ENCODE assay signal across 17 cellular contexts in genomic region chr17:29766796-29767327, GRCh38.
DNase-seq lines count a peak whose midpoint lies in the region; ATAC-seq, FAIRE-seq and TF ChIP-seq lines count a peak whose summit lies in the region.
"Had no signal": no experiment of that assay in that cellular context is flagged by ENCODE, and none has a peak within 500 bp of the region (broad histone marks: within the 10 kb centered on the region; RNA-seq: fewer than 3 reads in every experiment).

No MANE protein-coding gene starts in this region.

- no peaks in the 10 kb centered on the region for H3F3A ChIP-seq in GM23338 (replicated peaks; ENCODE audit: low read depth)

- no peaks in the 10 kb centered on the region for H3K79me2 ChIP-seq in GM23338 (replicated peaks; ENCODE audit: insufficient read depth)

- TF ChIP-seq CTCF in A549 (IDR thresholded peaks at IDR 0.05) (no peak), GM23338 (conservative IDR thresholded peaks at IDR 0.05; ENCODE audit: low read depth in 2 of 2) (no peak)

- no peak overlapping the region for H3K9ac ChIP-seq in SK-N-MC (ENCODE audit: insufficient read length)
- no peak overlapping the region for H3K9ac ChIP-seq in mesenchymal stem cell (ENCODE audit: low read length)

- H3K4me2 ChIP-seq in A549 (0 out of 3 replicates have a peak overlapping the region, but pooled peaks have one; percentile 7), GM23338 (no peak overlapping the region), mesenchymal stem cell (ENCODE audit: low read length, poor library complexity, severe bottlenecking) (no peak overlapping the region)
- H3K4me2 ChIP-seq: PC-9 had no signal

- no peaks in the 10 kb centered on the region for H3K27me3 Mint-ChIP-seq in GM23338 (ENCODE audit: insufficient read depth, low read depth, poor library complexity)
- H3K27me3 Mint-ChIP-seq: CD8-positive, alpha-beta memory T cell; T-helper 17 cell had no signal

- DNase-seq in A549 (ENCODE audit: low read depth in 1 of 2, low spot score in 1 of 2) (no peak), GM23338 (ENCODE audit: low spot score) (peak; percentile 18), SK-N-MC (ENCODE audit: low read depth, low spot score) (no peak), mesenchymal stem cell (peak; percentile 15), GM03348 (ENCODE audit: low spot score) (no peak), LoVo (ENCODE audit: low spot score) (no peak)
- DNase-seq: C1 segment of cervical spinal cord; CD8-positive, alpha-beta memory T cell; DMS79 treated with DMSO at 0.1 percent for 48 hours; HCEC 1CT; KBM-7; NCI-H1105 treated with DMSO at 0.1 percent for 48 hours; NCI-H1694 treated with DMSO at 0.1 percent for 48 hours; NCI-H2107; PC-9; T-helper 17 cell had no signal

- H4K91ac ChIP-seq in mesenchymal stem cell (ENCODE audit: low read length) = no peak overlapping the region

- H2BK120ac ChIP-seq in mesenchymal stem cell (ENCODE audit: low read depth, low read length) = no peak overlapping the region

- H3K4me3 ChIP-seq in A549 (no peak overlapping the region), GM23338 (no peak overlapping the region), SK-N-MC (no peak overlapping the region), mesenchymal stem cell (ENCODE audit: insufficient read depth in 1 of 2, low read depth in 1 of 2, low read length in 2 of 2) (no peak overlapping the region)
- H3K4me3 ChIP-seq: PC-9 had no signal

- no peaks in the 10 kb centered on the region for H4K20me1 ChIP-seq in GM23338 (replicated peaks; ENCODE audit: insufficient read depth)

- H3K36me3 ChIP-seq in GM23338 (ENCODE audit: insufficient read depth) (no peaks in the 10 kb centered on the region), SK-N-MC (ENCODE audit: insufficient read depth, low read length) (no peaks in the 10 kb centered on the region), mesenchymal stem cell (ENCODE audit: control insufficient read depth in 1 of 2, insufficient read depth in 2 of 2, low read depth in 1 of 2, low read length in 2 of 2) (peaks cover 0 to 3% of the 10 kb centered on the region in 2 experiments)

- H3K27me3 ChIP-seq in GM23338 (ENCODE audit: insufficient read depth) (no peaks in the 10 kb centered on the region), mesenchymal stem cell (ENCODE audit: control insufficient read depth in 1 of 2, insufficient read depth in 1 of 2, low read length in 2 of 2) (no peaks in the 10 kb centered on the region)

- TF ChIP-seq RAD21 in A549 (conservative IDR thresholded peaks at IDR 0.05 in 1 of 2, IDR thresholded peaks at IDR 0.05 in 1 of 2) = no peak

- H3K18ac ChIP-seq in mesenchymal stem cell (ENCODE audit: low read depth in 1 of 2, low read length in 2 of 2) = no peak overlapping the region

- no peak overlapping the region for H2AK5ac ChIP-seq in mesenchymal stem cell (ENCODE audit: low read length, severe bottlenecking)

- no peak overlapping the region for H2BK12ac ChIP-seq in mesenchymal stem cell (ENCODE audit: low read length in 2 of 2)

- H3K9me3 Mint-ChIP-seq in GM23338 = no peaks in the 10 kb centered on the region
- H3K9me3 Mint-ChIP-seq: CD8-positive, alpha-beta memory T cell had no signal

- H2BK15ac ChIP-seq in mesenchymal stem cell (ENCODE audit: low read depth, poor library complexity, severe bottlenecking) = no peak overlapping the region

- H3K4ac ChIP-seq in mesenchymal stem cell (ENCODE audit: low read depth in 1 of 2, low read length in 2 of 2) = no peak overlapping the region

- no peak overlapping the region for H3K14ac ChIP-seq in mesenchymal stem cell (ENCODE audit: low read length in 2 of 2)

- no peak overlapping the region for H2AFZ ChIP-seq in GM23338
- no peak overlapping the region for H2AFZ ChIP-seq in mesenchymal stem cell (ENCODE audit: low read depth, low read length)
- H2AFZ ChIP-seq: PC-9 had no signal

- ATAC-seq in A549 (no peak), GM23338 (no peak), HG03378 (IDR thresholded peaks at IDR 0.05; ENCODE audit: unreplicated experiment) (no peak)
- ATAC-seq: T-helper 17 cell had no signal

- POLR2A ChIA-PET in A549 (lab: Yijun Ruan, JAX) = no interaction called here

- no peak for TF ChIP-seq EP300 in A549 (IDR thresholded peaks at IDR 0.05)

- no peak overlapping the region for H2BK5ac ChIP-seq in mesenchymal stem cell (ENCODE audit: low read depth, low read length, poor library complexity, severe bottlenecking)

- no peaks in the 10 kb centered on the region for H3K9me3 ChIP-seq in A549
- H3K9me3 ChIP-seq in SK-N-MC (ENCODE audit: low read depth, low read length) = no peaks in the 10 kb centered on the region
- no peaks in the 10 kb centered on the region for H3K9me3 ChIP-seq in mesenchymal stem cell (ENCODE audit: control insufficient read depth, low read length)

- no peak overlapping the region for H3K27ac Mint-ChIP-seq in GM23338
- H3K27ac Mint-ChIP-seq: CD8-positive, alpha-beta memory T cell; T-helper 17 cell had no signal

- no peak overlapping the region for H3K4me3 Mint-ChIP-seq in GM23338
- H3K4me3 Mint-ChIP-seq: CD8-positive, alpha-beta memory T cell; T-helper 17 cell had no signal

- no peak for TF ChIP-seq POLR2A in A549 (IDR thresholded peaks at IDR 0.05; ENCODE audit: low read length)

- H3K27ac ChIP-seq in A549 = no peak overlapping the region
- no peak overlapping the region for H3K27ac ChIP-seq in GM23338 (ENCODE audit: low read depth)
- 0 out of 2 replicates have a peak overlapping the region, but pooled peaks have one; percentile 1 for H3K27ac ChIP-seq in SK-N-MC
- H3K27ac ChIP-seq in mesenchymal stem cell (ENCODE audit: low read length, poor library complexity, severe bottlenecking) = no peak overlapping the region
- H3K27ac ChIP-seq: PC-9 had no signal

- H3K4me1 ChIP-seq in A549 = peaks cover 7% of the 10 kb centered on the region; the same call in 1 of the 3 replicates
- 0 out of 2 replicates have a peak, but pooled peaks cover 4% of the 10 kb centered on the region for H3K4me1 ChIP-seq in GM23338 (ENCODE audit: insufficient read depth)
- no peaks in the 10 kb centered on the region for H3K4me1 ChIP-seq in mesenchymal stem cell (ENCODE audit: control insufficient read depth, insufficient read depth, low read depth, low read length)

- H3K4me1 Mint-ChIP-seq in GM23338 = peaks cover 4% of the 10 kb centered on the region; the same call in 2 of the 3 replicates

- H3K9me2 ChIP-seq in GM23338 (ENCODE audit: insufficient read depth) = no peaks in the 10 kb centered on the region

- no peak overlapping the region for H3K23ac ChIP-seq in mesenchymal stem cell (ENCODE audit: low read length in 2 of 2)

- no peak overlapping the region for H4K8ac ChIP-seq in mesenchymal stem cell (ENCODE audit: low read length)

- peak; percentile 39 for FAIRE-seq in A549 (lab: Jason Lieb, UNC)

- CTCF ChIA-PET in A549 (lab: Yijun Ruan, JAX) = interaction anchor here (0.7 to 5.0 kb wide), 5 partner anchors 10 to 1176 kb away, joined by 3 to 32 read pairs (median 6); no protein-coding TSS in a partner anchor

- no peaks in the 10 kb centered on the region for H3K36me3 Mint-ChIP-seq in GM23338 (ENCODE audit: low read depth)
- H3K36me3 Mint-ChIP-seq: CD8-positive, alpha-beta memory T cell had no signal

- peaks cover 2% of the 10 kb centered on the region for H3K79me1 ChIP-seq in mesenchymal stem cell (replicated peaks; ENCODE audit: low read length, poor library complexity, severe bottlenecking)

TF ChIP-seq in A549, 52 proteins besides CTCF, POLR2A, EP300 and RAD21 (continues in another document):
- no peak for TF ChIP-seq TFCP2L1 (CRISPR knock-in tag; IDR thresholded peaks at IDR 0.05)

TF ChIP-seq in GM23338, 12 proteins besides CTCF, POLR2A, EP300 and RAD21:
- TF ChIP-seq CREB1 (CRISPR knock-in tag; IDR thresholded peaks at IDR 0.05; ENCODE audit: low read depth) (no peak), EZH2 (IDR thresholded peaks at IDR 0.05; ENCODE audit: low read depth, unreplicated experiment) (no peak), JUNB (IDR thresholded peaks at IDR 0.05; ENCODE audit: unreplicated experiment) (no peak), NANOG (IDR thresholded peaks at IDR 0.05; ENCODE audit: borderline replicate concordance) (no peak), ZNF114 (CRISPR knock-in tag; IDR thresholded peaks at IDR 0.05) (no peak), STAT1 (IDR thresholded peaks at IDR 0.05; ENCODE audit: unreplicated experiment) (no peak)

Comparison
In these comparisons a context has a peak if more than half of its experiments do, and no peak if none do; other contexts are left out.
1. DNase-seq: peak in GM23338 (single experiment) and mesenchymal stem cell (single experiment); none in A549 (0 of 2), SK-N-MC (single experiment), GM03348 (single experiment) and LoVo (single experiment).